Comparison of ENCODE assay signal across 1 cellular context in the genomic region with DNA sequence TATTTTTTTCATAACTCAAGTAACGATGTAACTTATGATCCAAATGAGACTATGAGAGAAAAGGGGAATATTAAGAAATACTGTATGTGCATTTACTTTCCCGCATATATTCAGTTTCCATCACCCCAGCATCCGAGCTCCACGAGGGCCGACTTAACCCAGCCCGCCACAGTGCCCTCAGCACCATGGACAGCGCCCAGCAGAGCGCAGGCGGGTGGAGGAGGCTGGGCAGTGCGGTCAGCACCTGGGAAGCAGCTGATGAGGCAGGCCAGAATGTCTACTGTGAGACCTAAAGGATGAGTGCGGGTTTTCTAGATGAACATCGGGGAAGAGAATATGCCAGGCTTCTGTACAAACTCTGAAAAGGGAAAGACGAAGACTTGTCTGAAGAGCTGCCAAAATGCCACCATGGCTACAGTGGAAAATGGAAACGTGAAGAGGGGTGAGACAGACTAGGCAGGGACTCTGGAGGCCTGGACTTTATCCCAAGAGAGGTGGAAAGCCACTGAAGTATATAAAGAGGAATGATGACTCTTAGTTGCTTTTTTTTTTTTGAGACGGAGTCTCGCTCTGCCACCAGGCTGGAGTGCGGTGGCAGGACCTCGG.
TF ChIP-seq lines count a peak whose summit lies in the region.

No MANE protein-coding gene starts in this region.

TF ChIP-seq in GM23338, 12 proteins besides CTCF, POLR2A, EP300 and RAD21 (continued from another document):
- TF ChIP-seq, protein P1, sequence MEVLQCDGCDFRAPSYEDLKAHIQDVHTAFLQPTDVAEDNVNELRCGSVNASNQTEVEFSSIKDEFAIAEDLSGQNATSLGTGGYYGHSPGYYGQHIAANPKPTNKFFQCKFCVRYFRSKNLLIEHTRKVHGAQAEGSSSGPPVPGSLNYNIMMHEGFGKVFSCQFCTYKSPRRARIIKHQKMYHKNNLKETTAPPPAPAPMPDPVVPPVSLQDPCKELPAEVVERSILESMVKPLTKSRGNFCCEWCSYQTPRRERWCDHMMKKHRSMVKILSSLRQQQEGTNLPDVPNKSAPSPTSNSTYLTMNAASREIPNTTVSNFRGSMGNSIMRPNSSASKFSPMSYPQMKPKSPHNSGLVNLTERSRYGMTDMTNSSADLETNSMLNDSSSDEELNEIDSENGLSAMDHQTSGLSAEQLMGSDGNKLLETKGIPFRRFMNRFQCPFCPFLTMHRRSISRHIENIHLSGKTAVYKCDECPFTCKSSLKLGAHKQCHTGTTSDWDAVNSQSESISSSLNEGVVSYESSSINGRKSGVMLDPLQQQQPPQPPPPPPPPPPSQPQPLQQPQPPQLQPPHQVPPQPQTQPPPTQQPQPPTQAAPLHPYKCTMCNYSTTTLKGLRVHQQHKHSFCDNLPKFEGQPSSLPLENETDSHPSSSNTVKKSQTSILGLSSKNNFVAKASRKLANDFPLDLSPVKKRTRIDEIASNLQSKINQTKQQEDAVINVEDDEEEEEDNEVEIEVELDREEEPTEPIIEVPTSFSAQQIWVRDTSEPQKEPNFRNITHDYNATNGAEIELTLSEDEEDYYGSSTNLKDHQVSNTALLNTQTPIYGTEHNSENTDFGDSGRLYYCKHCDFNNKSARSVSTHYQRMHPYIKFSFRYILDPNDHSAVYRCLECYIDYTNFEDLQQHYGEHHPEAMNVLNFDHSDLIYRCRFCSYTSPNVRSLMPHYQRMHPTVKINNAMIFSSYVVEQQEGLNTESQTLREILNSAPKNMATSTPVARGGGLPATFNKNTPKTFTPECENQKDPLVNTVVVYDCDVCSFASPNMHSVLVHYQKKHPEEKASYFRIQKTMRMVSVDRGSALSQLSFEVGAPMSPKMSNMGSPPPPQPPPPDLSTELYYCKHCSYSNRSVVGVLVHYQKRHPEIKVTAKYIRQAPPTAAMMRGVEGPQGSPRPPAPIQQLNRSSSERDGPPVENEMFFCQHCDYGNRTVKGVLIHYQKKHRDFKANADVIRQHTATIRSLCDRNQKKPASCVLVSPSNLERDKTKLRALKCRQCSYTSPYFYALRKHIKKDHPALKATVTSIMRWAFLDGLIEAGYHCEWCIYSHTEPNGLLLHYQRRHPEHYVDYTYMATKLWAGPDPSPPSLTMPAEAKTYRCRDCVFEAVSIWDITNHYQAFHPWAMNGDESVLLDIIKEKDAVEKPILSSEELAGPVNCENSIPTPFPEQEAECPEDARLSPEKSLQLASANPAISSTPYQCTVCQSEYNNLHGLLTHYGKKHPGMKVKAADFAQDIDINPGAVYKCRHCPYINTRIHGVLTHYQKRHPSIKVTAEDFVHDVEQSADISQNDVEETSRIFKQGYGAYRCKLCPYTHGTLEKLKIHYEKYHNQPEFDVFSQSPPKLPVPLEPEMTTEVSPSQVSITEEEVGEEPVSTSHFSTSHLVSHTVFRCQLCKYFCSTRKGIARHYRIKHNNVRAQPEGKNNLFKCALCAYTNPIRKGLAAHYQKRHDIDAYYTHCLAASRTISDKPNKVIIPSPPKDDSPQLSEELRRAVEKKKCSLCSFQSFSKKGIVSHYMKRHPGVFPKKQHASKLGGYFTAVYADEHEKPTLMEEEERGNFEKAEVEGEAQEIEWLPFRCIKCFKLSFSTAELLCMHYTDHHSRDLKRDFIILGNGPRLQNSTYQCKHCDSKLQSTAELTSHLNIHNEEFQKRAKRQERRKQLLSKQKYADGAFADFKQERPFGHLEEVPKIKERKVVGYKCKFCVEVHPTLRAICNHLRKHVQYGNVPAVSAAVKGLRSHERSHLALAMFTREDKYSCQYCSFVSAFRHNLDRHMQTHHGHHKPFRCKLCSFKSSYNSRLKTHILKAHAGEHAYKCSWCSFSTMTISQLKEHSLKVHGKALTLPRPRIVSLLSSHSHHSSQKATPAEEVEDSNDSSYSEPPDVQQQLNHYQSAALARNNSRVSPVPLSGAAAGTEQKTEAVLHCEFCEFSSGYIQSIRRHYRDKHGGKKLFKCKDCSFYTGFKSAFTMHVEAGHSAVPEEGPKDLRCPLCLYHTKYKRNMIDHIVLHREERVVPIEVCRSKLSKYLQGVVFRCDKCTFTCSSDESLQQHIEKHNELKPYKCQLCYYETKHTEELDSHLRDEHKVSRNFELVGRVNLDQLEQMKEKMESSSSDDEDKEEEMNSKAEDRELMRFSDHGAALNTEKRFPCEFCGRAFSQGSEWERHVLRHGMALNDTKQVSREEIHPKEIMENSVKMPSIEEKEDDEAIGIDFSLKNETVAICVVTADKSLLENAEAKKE (CRISPR knock-in tag; IDR thresholded peaks at IDR 0.05): peak; percentile 33; the same call in 1 of the 2 replicates
- TF ChIP-seq ZNF331 (CRISPR knock-in tag; IDR thresholded peaks at IDR 0.05; ENCODE audit: low read depth): no peak
- TF ChIP-seq POLR2AphosphoS5 (IDR thresholded peaks at IDR 0.05; ENCODE audit: low read depth): no peak
- no peak for TF ChIP-seq NANOG (IDR thresholded peaks at IDR 0.05; ENCODE audit: borderline replicate concordance)
